Comparison of ENCODE assay signal across 7 cellular contexts in the genomic region with DNA sequence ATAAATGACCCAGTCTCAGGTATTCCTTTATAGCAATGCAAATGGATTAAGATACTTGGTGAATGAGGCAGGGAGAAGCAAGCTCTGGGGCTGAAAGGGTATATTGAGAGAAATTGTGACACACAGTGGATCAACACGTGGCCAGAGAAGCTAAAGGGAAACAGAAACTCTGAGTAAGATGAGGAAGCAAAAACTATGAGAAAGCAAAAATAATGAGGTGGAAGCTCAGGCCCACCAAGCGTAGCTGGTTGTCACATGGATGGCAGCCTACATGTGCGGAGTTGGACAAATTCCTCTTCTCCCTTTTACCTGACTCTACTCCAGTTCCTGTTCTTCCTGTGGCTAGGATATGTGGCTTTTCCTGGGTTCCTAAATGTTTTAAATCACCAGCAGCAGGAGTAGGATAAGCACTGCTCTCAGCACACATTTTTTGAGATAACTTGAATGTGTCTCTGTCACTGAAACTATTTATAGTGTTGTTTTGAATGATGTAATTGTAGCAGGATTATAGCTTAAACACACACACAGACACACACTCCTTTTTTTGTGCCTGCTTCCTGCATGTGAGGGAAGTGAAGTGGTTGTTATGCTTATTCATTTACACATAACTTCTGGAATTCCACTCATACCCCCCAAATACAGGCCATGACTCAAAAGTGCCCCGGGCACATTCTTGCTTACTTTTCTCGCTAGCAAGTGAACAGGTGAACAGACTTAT. TPM values are rescaled to one million over a fixed set of nuclear protein-coding genes. Genes with fewer than 3 reads are reported as not detected.
DNase-seq lines count a peak whose midpoint lies in the region; ATAC-seq and TF ChIP-seq lines count a peak whose summit lies in the region.

No MANE protein-coding gene starts in this region.

- H3K56ac ChIP-seq in H9 (ENCODE audit: insufficient read length, low read depth, low read length): no peak overlapping the region

- H3K36me3 ChIP-seq in KMS-11 (ENCODE audit: insufficient read depth) (no peaks in the 10 kb centered on the region), thoracic aorta (no peaks in the 10 kb centered on the region)

- no peak overlapping the region; a peak in 1 of 5 replicates for H3K4me3 Mint-ChIP-seq in H9
- no peak overlapping the region for H3K4me3 Mint-ChIP-seq in activated naive CD8-positive, alpha-beta T cell

- no peak overlapping the region for H3K18ac ChIP-seq in H9 (ENCODE audit: insufficient read length, low read depth, low read length)

- H3K4me2 ChIP-seq in H9 (ENCODE audit: insufficient read depth, insufficient read length, low read length): no peak overlapping the region
- H3K4me2 ChIP-seq in KMS-11: peak overlapping the region; percentile 18; the same call in 1 of the 2 replicates

- H3K4ac ChIP-seq in H9 (ENCODE audit: low read depth, low read length): no peak overlapping the region

- H3K79me2 ChIP-seq in H9 (ENCODE audit: insufficient read depth, low read length) (no peaks in the 10 kb centered on the region), KMS-11 (ENCODE audit: insufficient read depth, low read depth) (no peaks in the 10 kb centered on the region)

- H4K91ac ChIP-seq in H9 (ENCODE audit: insufficient read length, low read depth, low read length): no peak overlapping the region

- H3K36me3 Mint-ChIP-seq in H9 (ENCODE audit: insufficient read depth in 1 of 3, low read depth in 3 of 3): no peaks in the 10 kb centered on the region; a peak in 1 of 7 replicates
- peaks cover 2% of the 10 kb centered on the region for H3K36me3 Mint-ChIP-seq in activated naive CD8-positive, alpha-beta T cell

- H3K9ac ChIP-seq in H9 (ENCODE audit: extremely low read depth, insufficient read length, low read length): no peak overlapping the region
- H3K9ac ChIP-seq in KMS-11: peak overlapping the region; percentile 16; the same call in 1 of the 2 replicates

- H3K79me1 ChIP-seq in H9 (ENCODE audit: insufficient read depth, low read depth, low read length, poor library complexity, severe bottlenecking): no peaks in the 10 kb centered on the region

- H3T11ph ChIP-seq in H9 (ENCODE audit: low read length): no peak overlapping the region

- H3K23ac ChIP-seq in H9 (ENCODE audit: insufficient read length, low read depth, low read length): no peak overlapping the region

- H2BK5ac ChIP-seq in H9 (ENCODE audit: insufficient read length, low read length): no peak overlapping the region

- WGBS in H9 (ENCODE audit: extremely low coverage, insufficient read length, low lambda C conversion rate): no CpG with 5 or more reads among the region's 5 CpGs

- no peak overlapping the region for H2BK12ac ChIP-seq in H9 (ENCODE audit: insufficient read length, low read depth, low read length)

- peaks cover 24 to 30% of the 10 kb centered on the region in 2 experiments for H3K4me1 Mint-ChIP-seq in H9
- H3K4me1 Mint-ChIP-seq in activated naive CD8-positive, alpha-beta T cell (ENCODE audit: low read depth): peaks cover 9% of the 10 kb centered on the region

- H2BK20ac ChIP-seq in H9 (ENCODE audit: low read depth, low read length, poor library complexity, severe bottlenecking): no peak overlapping the region

- H3K27me3 Mint-ChIP-seq in H9 (ENCODE audit: low read depth): no peaks in the 10 kb centered on the region
- no peaks in the 10 kb centered on the region for H3K27me3 Mint-ChIP-seq in activated naive CD8-positive, alpha-beta T cell

- no peaks in the 10 kb centered on the region for H3K9me3 ChIP-seq in H9 (ENCODE audit: control insufficient read depth, low read depth, low read length)
- no peaks in the 10 kb centered on the region for H3K9me3 ChIP-seq in thoracic aorta

- no peak for DNase-seq in H9
- DNase-seq in iPS-NIHi11 (ENCODE audit: low spot score): peak; percentile 28
- no peak for DNase-seq in thoracic aorta (ENCODE audit: low spot score)
- no peak for DNase-seq in effector CD4-positive, alpha-beta T cell

- H3K14ac ChIP-seq in H9 (ENCODE audit: insufficient read depth, low read length): peak overlapping the region; percentile 40; the same call in 1 of the 2 replicates

- H3K27ac Mint-ChIP-seq in H9: peak overlapping the region; percentile 8 to 80 (median 56)
- peak overlapping the region; percentile 64 for H3K27ac Mint-ChIP-seq in activated naive CD8-positive, alpha-beta T cell

- H4K8ac ChIP-seq in H9 (replicated peaks; ENCODE audit: insufficient read length, low read depth, low read length): no peak overlapping the region

- ATAC-seq in GM18520 (IDR thresholded peaks at IDR 0.05; ENCODE audit: unreplicated experiment) (peak; percentile 95), thoracic aorta (ENCODE audit: insufficient number of reproducible peaks, low FRiP score, low read depth) (no peak)

- no peak overlapping the region for H2BK15ac ChIP-seq in H9 (ENCODE audit: low read depth, low read length)

- H3K27ac ChIP-seq in H9 (ENCODE audit: insufficient read length, low read depth, low read length): peak overlapping the region; percentile 9
- peak overlapping the region; percentile 33; the same call in 1 of the 2 replicates for H3K27ac ChIP-seq in KMS-11
- peak overlapping the region in 1 of 2 donors; percentile 16 for H3K27ac ChIP-seq in thoracic aorta

- no peaks in the 10 kb centered on the region for H3K23me2 ChIP-seq in H9 (ENCODE audit: insufficient read length, low read depth, low read length, poor library complexity, severe bottlenecking)

- no peak overlapping the region for H2AFZ ChIP-seq in H9 (ENCODE audit: low read length)
- H2AFZ ChIP-seq in KMS-11 (ENCODE audit: low read depth): peak overlapping the region; percentile 65

- TF ChIP-seq CTCF in H9 (conservative IDR thresholded peaks at IDR 0.05): no peak
- TF ChIP-seq CTCF in KMS-11 (conservative IDR thresholded peaks at IDR 0.05; ENCODE audit: low read depth, low read length): no peak
- no peak for TF ChIP-seq CTCF in thoracic aorta (IDR thresholded peaks at IDR 0.05)

- H3K9me3 Mint-ChIP-seq in H9: no peaks in the 10 kb centered on the region
- no peaks in the 10 kb centered on the region for H3K9me3 Mint-ChIP-seq in activated naive CD8-positive, alpha-beta T cell (ENCODE audit: low read depth)

- H3K27me3 ChIP-seq in H9 (ENCODE audit: insufficient read depth, low read length): no peaks in the 10 kb centered on the region
- H3K27me3 ChIP-seq in KMS-11 (ENCODE audit: insufficient read depth, low read depth): no peaks in the 10 kb centered on the region
- no peaks in the 10 kb centered on the region for H3K27me3 ChIP-seq in thoracic aorta (replicated peaks; ENCODE audit: insufficient read depth)

- no peak overlapping the region for H4K5ac ChIP-seq in H9 (ENCODE audit: insufficient read length, low read depth, low read length)

- H4K20me1 ChIP-seq in H9 (ENCODE audit: control insufficient read depth, insufficient read depth, insufficient read length): no peaks in the 10 kb centered on the region
- H4K20me1 ChIP-seq in KMS-11 (ENCODE audit: insufficient read depth): no peaks in the 10 kb centered on the region

- H3K4me3 ChIP-seq in KMS-11 (IDR thresholded peaks at IDR 0.05; ENCODE audit: insufficient read depth, low read depth, low read length) (no peak overlapping the region), thoracic aorta (peak overlapping the region; percentile 2)

- H2AK5ac ChIP-seq in H9 (ENCODE audit: insufficient read length, low read length): no peak overlapping the region

- H3K4me1 ChIP-seq in H9 (ENCODE audit: insufficient read depth, low read length) (peaks cover 18% of the 10 kb centered on the region; the same call in 1 of the 2 replicates), KMS-11 (ENCODE audit: low read depth, poor library complexity, severe bottlenecking) (peaks cover 16% of the 10 kb centered on the region), thoracic aorta (ENCODE audit: control insufficient read depth in 1 of 2, low read depth in 2 of 2) (peaks cover 15 to 23% of the 10 kb centered on the region in 2 donors)

- H2BK120ac ChIP-seq in H9 (ENCODE audit: low read depth, low read length, poor library complexity, severe bottlenecking): no peak overlapping the region

RNA-seq across cellular contexts. Expression of gene EPC2, which starts 30.1 kb away (rescaled TPM):
- total RNA-seq in H9 (2021) (31.3 and 31.5 TPM in 2 replicates), thoracic aorta (10 to 100 TPM; 32.0 to 37.8 TPM)
